ENCODE assay signal across 8 cellular contexts in genomic region chrX:21438792-21439191, GRCh38.
DNase-seq lines count a peak whose midpoint lies in the region; ATAC-seq and TF ChIP-seq lines count a peak whose summit lies in the region.

No MANE protein-coding gene starts in this region.

- no peaks in the 10 kb centered on the region for H3K36me3 ChIP-seq in DOHH2 (ENCODE audit: control insufficient read depth, low read length)
- no peaks in the 10 kb centered on the region for H3K36me3 ChIP-seq in upper lobe of left lung

- intact Hi-C loops in activated T-helper 1 cell treated with anti-CD3 and anti-CD28 coated beads, Interleukin-12 subunit alpha, Interleukin-12 subunit beta, Interleukin-2, Interleukin-4 antibody, amounts not matched to agents 30 ng/mL and 10 ng/mL and 1 ng/mL, durations not matched to agents 14 hours and 24 hours and 36 hours (cut with micrococcal nuclease): loop anchor here (2.0 kb wide), 1 partner anchor 64 kb away; the partner anchor contains the start of gene CNKSR2

- 11 to 22% methylated on average over 1 of the region's 1 CpG for WGBS in upper lobe of left lung, 2 donors

- peak overlapping the region; percentile 34; the same call in 1 of the 2 replicates for H3K4me2 ChIP-seq in DOHH2 (ENCODE audit: low read length)

- H3K4me3 ChIP-seq in DOHH2 (ENCODE audit: low read length) (no peak overlapping the region), upper lobe of left lung (no peak overlapping the region)

- peaks cover 7% of the 10 kb centered on the region; the same call in 1 of the 2 replicates for H3K4me1 ChIP-seq in DOHH2 (ENCODE audit: control insufficient read depth, low read length)
- no peaks in the 10 kb centered on the region for H3K4me1 ChIP-seq in upper lobe of left lung

- H3K9me3 Mint-ChIP-seq in activated T-helper 1 cell treated with anti-CD3 and anti-CD28 coated beads, Interleukin-12 subunit alpha, Interleukin-12 subunit beta, Interleukin-2, Interleukin-4 antibody, amounts not matched to agents 30 ng/mL and 10 ng/mL and 1 ng/mL, durations not matched to agents 14 hours and 24 hours and 36 hours: no peaks in the 10 kb centered on the region

- H3K27me3 ChIP-seq in DOHH2 (ENCODE audit: control insufficient read depth, low read length): no peaks in the 10 kb centered on the region
- H3K27me3 ChIP-seq in upper lobe of left lung: no peaks in the 10 kb centered on the region

- peak; percentile 90 for ATAC-seq in GM19468 (IDR thresholded peaks at IDR 0.05; ENCODE audit: extremely low read depth, unreplicated experiment)
- peak; percentile 99 for ATAC-seq in HG03432 (IDR thresholded peaks at IDR 0.05; ENCODE audit: unreplicated experiment)
- no peak for ATAC-seq in upper lobe of left lung (ENCODE audit: low FRiP score in 2 of 2)

- H3K27ac ChIP-seq in DOHH2 (ENCODE audit: low read depth, low read length): no peak overlapping the region
- no peak overlapping the region for H3K27ac ChIP-seq in upper lobe of left lung

- H3K9me3 ChIP-seq in DOHH2 (ENCODE audit: control insufficient read depth, insufficient read depth, low read length) (no peaks in the 10 kb centered on the region), upper lobe of left lung (no peaks in the 10 kb centered on the region)

- H3K4me1 Mint-ChIP-seq in activated T-helper 1 cell treated with anti-CD3 and anti-CD28 coated beads, Interleukin-12 subunit alpha, Interleukin-12 subunit beta, Interleukin-2, Interleukin-4 antibody, amounts not matched to agents 30 ng/mL and 10 ng/mL and 1 ng/mL, durations not matched to agents 14 hours and 24 hours and 36 hours (ENCODE audit: low read depth): peaks cover 14% of the 10 kb centered on the region

- H4K20me1 ChIP-seq in DOHH2 (ENCODE audit: control insufficient read depth, insufficient read depth, low read depth, low read length): no peaks in the 10 kb centered on the region

- no peaks in the 10 kb centered on the region for H3K79me2 ChIP-seq in DOHH2 (ENCODE audit: control insufficient read depth, low read length)

- H3K27ac Mint-ChIP-seq in activated T-helper 1 cell treated with anti-CD3 and anti-CD28 coated beads, Interleukin-12 subunit alpha, Interleukin-12 subunit beta, Interleukin-2, Interleukin-4 antibody, amounts not matched to agents 30 ng/mL and 10 ng/mL and 1 ng/mL, durations not matched to agents 14 hours and 24 hours and 36 hours: peak overlapping the region; percentile 77

- H3K27me3 Mint-ChIP-seq in activated T-helper 1 cell treated with anti-CD3 and anti-CD28 coated beads, Interleukin-12 subunit alpha, Interleukin-12 subunit beta, Interleukin-2, Interleukin-4 antibody, amounts not matched to agents 30 ng/mL and 10 ng/mL and 1 ng/mL, durations not matched to agents 14 hours and 24 hours and 36 hours (ENCODE audit: insufficient read depth): no peaks in the 10 kb centered on the region

- peak overlapping the region; percentile 57 for H3K4me3 Mint-ChIP-seq in activated T-helper 1 cell treated with anti-CD3 and anti-CD28 coated beads, Interleukin-12 subunit alpha, Interleukin-12 subunit beta, Interleukin-2, Interleukin-4 antibody, amounts not matched to agents 30 ng/mL and 10 ng/mL and 1 ng/mL, durations not matched to agents 14 hours and 24 hours and 36 hours

- no peaks in the 10 kb centered on the region for H3K36me3 Mint-ChIP-seq in activated T-helper 1 cell treated with anti-CD3 and anti-CD28 coated beads, Interleukin-12 subunit alpha, Interleukin-12 subunit beta, Interleukin-2, Interleukin-4 antibody, amounts not matched to agents 30 ng/mL and 10 ng/mL and 1 ng/mL, durations not matched to agents 14 hours and 24 hours and 36 hours (ENCODE audit: low read depth)

- H3K9me2 ChIP-seq in DOHH2 (replicated peaks; ENCODE audit: control insufficient read depth, low read length): no peaks in the 10 kb centered on the region

- TF ChIP-seq POLR2A in upper lobe of left lung (IDR thresholded peaks at IDR 0.05): no peak

- DNase-seq in activated T-helper 1 cell treated with anti-CD3 and anti-CD28 coated beads, Interleukin-12 subunit alpha, Interleukin-12 subunit beta, Interleukin-2, Interleukin-4 antibody, amounts not matched to agents 30 ng/mL and 10 ng/mL and 1 ng/mL, durations not matched to agents 14 hours and 24 hours and 36 hours (ENCODE audit: low spot score): no peak
- no peak for DNase-seq in GM19238 (ENCODE audit: insufficient read length, low spot score)
- DNase-seq in DMS114 treated with DMSO at 0.1 percent for 48 hours (lab: John Stamatoyannopoulos, UW; ENCODE audit: unreplicated experiment): no peak
- DNase-seq in upper lobe of left lung: no peak
- no peak for DNase-seq in activated CD4-positive, alpha-beta T cell treated with anti-CD3 and anti-CD28 coated beads for 48 hours

- no peaks in the 10 kb centered on the region for H3F3A ChIP-seq in DOHH2 (ENCODE audit: control insufficient read depth, insufficient read depth)

- no peak for TF ChIP-seq EP300 in upper lobe of left lung (IDR thresholded peaks at IDR 0.05)

- TF ChIP-seq CTCF in DOHH2 (IDR thresholded peaks at IDR 0.05; ENCODE audit: low read depth, low read length, poor library complexity, severe bottlenecking) (no peak), upper lobe of left lung (IDR thresholded peaks at IDR 0.05) (no peak)

Comparison
In these comparisons a context has a peak if more than half of its experiments do, and no peak if none do; other contexts are left out.
1. ATAC-seq: peak in GM19468 (single experiment) and HG03432 (single experiment); none in upper lobe of left lung (0 of 2).